In genomic region chr10:80596391-80597257, GRCh38 we compare ENCODE assay signal across 8 cellular contexts. TPM values are rescaled to one million over a fixed set of nuclear protein-coding genes. Genes with fewer than 3 reads are reported as not detected.
DNase-seq lines count a peak whose midpoint lies in the region; ATAC-seq, FAIRE-seq and TF ChIP-seq lines count a peak whose summit lies in the region.

No MANE protein-coding gene starts in this region.

- no peaks in the 10 kb centered on the region for H3K9me3 ChIP-seq in hepatocyte (ENCODE audit: low read depth)

- H3K4me3 Mint-ChIP-seq in activated T-helper 17 cell treated with anti-CD3 and anti-CD28 coated beads, Interleukin-2, amount 50 U/mL, for 72 hours = no peak overlapping the region

- no peak for FAIRE-seq in frontal cortex (lab: Jason Lieb, UNC)

- H3K4me2 ChIP-seq in hepatocyte = no peak overlapping the region

- ATAC-seq in activated T-helper 17 cell treated with anti-CD3 and anti-CD28 coated beads, Interleukin-2, amount 50 U/mL, for 72 hours (replicated peaks) = peak; percentile 75
- no peak for ATAC-seq in HG02610 (IDR thresholded peaks at IDR 0.05; ENCODE audit: unreplicated experiment)

- H3K4me1 ChIP-seq in hepatocyte (ENCODE audit: insufficient read depth) = no peaks in the 10 kb centered on the region

- H3K36me3 Mint-ChIP-seq in activated T-helper 17 cell treated with anti-CD3 and anti-CD28 coated beads, Interleukin-2, amount 50 U/mL, for 72 hours (ENCODE audit: low read depth) = no peaks in the 10 kb centered on the region

- no peaks in the 10 kb centered on the region for H4K20me1 ChIP-seq in hepatocyte (ENCODE audit: insufficient read depth, poor library complexity, severe bottlenecking)

- H3K27me3 ChIP-seq in hepatocyte = no peaks in the 10 kb centered on the region

- no peaks in the 10 kb centered on the region for H3K27me3 Mint-ChIP-seq in activated T-helper 17 cell treated with anti-CD3 and anti-CD28 coated beads, Interleukin-2, amount 50 U/mL, for 72 hours

- H3K4me3 ChIP-seq in hepatocyte = no peak overlapping the region

- no peak overlapping the region for H2AFZ ChIP-seq in hepatocyte

- TF ChIP-seq CTCF in hepatocyte (IDR thresholded peaks at IDR 0.05; ENCODE audit: poor library complexity) = peak; percentile 45

- WGBS in hepatocyte (ENCODE audit: low lambda C conversion rate, missing lambda C conversion rate) = 71% methylated on average over 15 of the region's 15 CpGs

- peak; percentile 75 for DNase-seq in ELF-1 (ENCODE audit: low read depth, low spot score)
- peak; percentile 47 for DNase-seq in HCEC 1CT
- peak; percentile 30 for DNase-seq in NCI-H82 treated with DMSO at 0.1 percent for 48 hours (lab: John Stamatoyannopoulos, UW; ENCODE audit: unreplicated experiment)
- peak; percentile 44 for DNase-seq in hepatocyte (ENCODE audit: low spot score)
- DNase-seq in stimulated activated CD4-positive, alpha-beta T cell treated with anti-CD3 and anti-CD28 coated beads, Interleukin-4, amount 100 ng/mL, for 24 hours = peak; percentile 23
- no peak for DNase-seq in frontal cortex (ENCODE audit: low spot score in 2 of 2)

- no peaks in the 10 kb centered on the region for H3K9me3 Mint-ChIP-seq in activated T-helper 17 cell treated with anti-CD3 and anti-CD28 coated beads, Interleukin-2, amount 50 U/mL, for 72 hours

- no peaks in the 10 kb centered on the region for H3K9me2 ChIP-seq in hepatocyte (replicated peaks; ENCODE audit: insufficient read depth)

- H3K79me2 ChIP-seq in hepatocyte = no peaks in the 10 kb centered on the region

- no peak overlapping the region for H3K27ac Mint-ChIP-seq in activated T-helper 17 cell treated with anti-CD3 and anti-CD28 coated beads, Interleukin-2, amount 50 U/mL, for 72 hours

- no peak overlapping the region for H3K27ac ChIP-seq in hepatocyte

- peaks cover 4% of the 10 kb centered on the region for H3K4me1 Mint-ChIP-seq in activated T-helper 17 cell treated with anti-CD3 and anti-CD28 coated beads, Interleukin-2, amount 50 U/mL, for 72 hours

- H3K36me3 ChIP-seq in hepatocyte (replicated peaks; ENCODE audit: insufficient read depth, low read depth) = no peaks in the 10 kb centered on the region

RNA-seq across cellular contexts. Expression of gene SH2D4B, which starts 58.9 kb away (rescaled TPM):
- total RNA-seq in activated T-helper 17 cell treated with anti-CD3 and anti-CD28 coated beads, Interleukin-2, amount 50 U/mL, for 72 hours = under 1 TPM; 0.11 to 0.32 TPM
- total RNA-seq in hepatocyte (not detected in 2 replicates), frontal cortex (1.2 TPM)
- not detected in 2 replicates for polyA plus RNA-seq in hepatocyte

Comparison
In these comparisons a context has a peak if more than half of its experiments do, and no peak if none do; other contexts are left out.
1. DNase-seq: peak in ELF-1 (single experiment), HCEC 1CT (single experiment), NCI-H82 treated with DMSO at 0.1 percent for 48 hours (single experiment), hepatocyte (single experiment) and stimulated activated CD4-positive, alpha-beta T cell treated with anti-CD3 and anti-CD28 coated beads, Interleukin-4, amount 100 ng/mL, for 24 hours (single experiment); none in frontal cortex (0 of 2).